8 cellular contexts compared by ENCODE assay signal in genomic region chr19:50050406-50051223, GRCh38. TPM values are rescaled to one million over a fixed set of nuclear protein-coding genes. Genes with fewer than 3 reads are reported as not detected.
DNase-seq lines count a peak whose midpoint lies in the region; ATAC-seq lines count a peak whose summit lies in the region.

No MANE protein-coding gene starts in this region.

- peak; percentile 84 for DNase-seq in A172 (ENCODE audit: low spot score)
- DNase-seq in GOT3 (lab: John Stamatoyannopoulos, UW): peak; percentile 13
- peak; percentile 81 for DNase-seq in NCI-H774 (lab: John Stamatoyannopoulos, UW)
- DNase-seq in activated T-cell treated with anti-CD3 and anti-CD28 coated beads for 1 hour (ENCODE audit: low read depth): peak; percentile 74
- DNase-seq in epithelial cell of prostate (ENCODE audit: low read depth, low spot score): no peak
- peak; percentile 57 to 71 for DNase-seq in stimulated activated CD8-positive, alpha-beta memory T cell treated with anti-CD3 and anti-CD28 coated beads, Interleukin-2, amount 100 ng/mL, for 48 hours (ENCODE audit: low read depth in 2 of 2)

- no peak for ATAC-seq in HG03039 (IDR thresholded peaks at IDR 0.05; ENCODE audit: unreplicated experiment)

- no peaks in the 10 kb centered on the region for H3K27me3 ChIP-seq in mucosa of rectum (ENCODE audit: control insufficient read depth in 2 of 2, insufficient read depth in 2 of 2, low read length in 2 of 2)

- H3K4me1 ChIP-seq in mucosa of rectum (ENCODE audit: control insufficient read depth in 2 of 2, insufficient read depth in 2 of 2, low read length in 2 of 2): peaks cover 3 to 9% of the 10 kb centered on the region in 2 donors

- peaks cover 6 to 15% of the 10 kb centered on the region in 2 donors for H3K36me3 ChIP-seq in mucosa of rectum (ENCODE audit: control insufficient read depth in 2 of 2, insufficient read depth in 2 of 2, low read length in 2 of 2)

- peak overlapping the region in 1 of 2 donors; percentile 50 for H3K9ac ChIP-seq in mucosa of rectum (ENCODE audit: low read depth in 1 of 2, low read length in 2 of 2)

- H3K4me3 ChIP-seq in mucosa of rectum (ENCODE audit: low read length in 2 of 2): peak overlapping the region; percentile 68 to 82

- H3K27ac ChIP-seq in epithelial cell of prostate (peak overlapping the region; percentile 52), mucosa of rectum (ENCODE audit: low read depth in 2 of 2, low read length in 2 of 2) (peak overlapping the region; percentile 31 to 61)

- peaks cover 6 to 12% of the 10 kb centered on the region in 2 donors for H3K9me3 ChIP-seq in mucosa of rectum (ENCODE audit: control insufficient read depth in 2 of 2, low read length in 2 of 2)

RNA-seq across cellular contexts. Expression of gene ZNF473, which starts 24.8 kb away (rescaled TPM):
- total RNA-seq in A172 (2014; rRNA removed; shearing (Covaris generic)): 17.8 and 21.0 TPM in 2 replicates

RNA-seq across cellular contexts. Expression of gene VRK3, which starts 25.4 kb away (rescaled TPM):
- total RNA-seq in A172 (2014; rRNA removed; shearing (Covaris generic)): 26.0 and 45.6 TPM in 2 replicates
